In the genomic region with DNA sequence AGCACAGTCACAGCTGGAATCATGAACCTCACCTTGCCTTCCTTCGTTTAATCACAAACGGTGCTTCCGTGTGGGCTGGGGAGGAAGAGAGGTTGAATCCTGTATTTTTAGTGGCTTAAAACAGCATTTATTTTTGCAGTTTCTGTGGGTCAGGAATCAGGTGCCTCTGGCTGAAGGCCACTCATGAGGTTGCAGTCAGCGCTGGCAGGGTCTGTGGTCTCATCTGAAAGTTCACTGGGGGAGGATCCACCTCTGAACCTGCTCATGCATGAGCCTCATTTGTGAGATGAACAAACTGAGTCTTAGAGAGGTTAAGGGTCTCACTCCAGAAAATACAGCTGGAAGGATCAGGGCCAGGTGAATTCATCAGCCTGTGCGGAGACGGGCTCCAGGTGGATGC, we compare ENCODE assay signal across 20 cellular contexts.
"Had no signal": no experiment of that assay in that cellular context is flagged by ENCODE, and none has a peak within 500 bp of the region (broad histone marks: within the 10 kb centered on the region; RNA-seq: fewer than 3 reads in every experiment).

No MANE protein-coding gene starts in this region.

- H3K4me2 ChIP-seq: SK-N-SH had no signal

- DNase-seq: KBM-7; MV-4-11; NCI-H1048; NCI-H1105; NCI-H1417; NCI-H1436 treated with DMSO at 0.1 percent for 48 hours; NCI-H1694; NCI-H187 treated with DMSO at 0.1 percent for 48 hours; NCI-H2029 treated with DMSO at 0.1 percent for 48 hours; NCI-H2171 treated with DMSO at 0.1 percent for 48 hours; NCI-H345; NCI-H446 treated with DMSO at 0.1 percent for 48 hours; NCI-H510A treated with DMSO at 0.1 percent for 48 hours; NCI-H526; NCI-H774; NK-92 treated with Interleukin-12 subunit alpha and Interleukin-12 subunit beta, amount 100 ng/mL, for 24 hours; PC-3; SHP77; SK-N-SH had no signal

- H3K9ac ChIP-seq: SK-N-SH had no signal

- ATAC-seq: PC-3 had no signal

- H3K27ac ChIP-seq: RWPE1 had no signal

- H3K9me3 ChIP-seq: SK-N-SH had no signal
